9 cellular contexts compared by ENCODE assay signal in genomic region chr21:44294391-44295162, GRCh38. TPM values are rescaled to one million over a fixed set of nuclear protein-coding genes. Genes with fewer than 3 reads are reported as not detected.
DNase-seq lines count a peak whose midpoint lies in the region; ATAC-seq and TF ChIP-seq lines count a peak whose summit lies in the region.
"Had no signal": no experiment of that assay in that cellular context is flagged by ENCODE, and none has a peak within 500 bp of the region (broad histone marks: within the 10 kb centered on the region; RNA-seq: fewer than 3 reads in every experiment).

No MANE protein-coding gene starts in this region.

- DNase-seq in HCEC 1CT (peak; percentile 12), NCI-H1694 (lab: John Stamatoyannopoulos, UW) (no peak)
- DNase-seq in activated CD8-positive, alpha-beta T cell treated with anti-CD3 and anti-CD28 coated beads for 36 hours: peak; percentile 64
- peak in 8 of 10 donors; percentile 16 to 63 (median 38) for DNase-seq in naive thymus-derived CD8-positive, alpha-beta T cell
- DNase-seq in stimulated activated CD4-positive, alpha-beta T cell treated with anti-CD3 and anti-CD28 coated beads, Interleukin-2, amount 100 ng/mL, for 24 hours: no peak

- CTCF ChIA-PET in activated CD8-positive, alpha-beta T cell treated with anti-CD3 and anti-CD28 coated beads for 36 hours (lab: Charles Lee): interaction anchor here (1.1 kb wide), 1 partner anchor 40 kb away, joined by 4 read pairs; no protein-coding TSS in a partner anchor

- no peak overlapping the region for H3K27ac Mint-ChIP-seq in activated CD8-positive, alpha-beta T cell treated with anti-CD3 and anti-CD28 coated beads for 36 hours
- peak overlapping the region in 5 of 10 donors; percentile 16 to 75 (median 56) for H3K27ac Mint-ChIP-seq in naive thymus-derived CD8-positive, alpha-beta T cell
- H3K27ac Mint-ChIP-seq: nephron had no signal

- no peaks in the 10 kb centered on the region for H3K9me3 Mint-ChIP-seq in activated CD8-positive, alpha-beta T cell treated with anti-CD3 and anti-CD28 coated beads for 36 hours
- no peaks in the 10 kb centered on the region for H3K9me3 Mint-ChIP-seq in naive thymus-derived CD8-positive, alpha-beta T cell
- H3K9me3 Mint-ChIP-seq: activated naive CD4-positive, alpha-beta T cell treated with anti-CD3 and anti-CD28 coated beads, Interleukin-2, amount 10 ng/mL, durations not matched to agents 7 days and 5 days; nephron had no signal

- peaks cover 3% of the 10 kb centered on the region for H3K36me3 Mint-ChIP-seq in activated CD8-positive, alpha-beta T cell treated with anti-CD3 and anti-CD28 coated beads for 36 hours (ENCODE audit: low read depth)
- no peaks in the 10 kb centered on the region for H3K36me3 Mint-ChIP-seq in naive thymus-derived CD8-positive, alpha-beta T cell
- H3K36me3 Mint-ChIP-seq: activated naive CD4-positive, alpha-beta T cell treated with anti-CD3 and anti-CD28 coated beads, Interleukin-2, amount 10 ng/mL, durations not matched to agents 7 days and 5 days had no signal

- intact Hi-C loops in activated CD8-positive, alpha-beta T cell treated with anti-CD3 and anti-CD28 coated beads for 36 hours (cut with micrococcal nuclease): no loop called here

- TF ChIP-seq CTCF in activated CD8-positive, alpha-beta T cell treated with anti-CD3 and anti-CD28 coated beads for 36 hours (IDR thresholded peaks at IDR 0.05): no peak

- H3K4me3 Mint-ChIP-seq in activated CD8-positive, alpha-beta T cell treated with anti-CD3 and anti-CD28 coated beads for 36 hours: no peak overlapping the region
- H3K4me3 Mint-ChIP-seq in naive thymus-derived CD8-positive, alpha-beta T cell: peak overlapping the region in 4 of 10 donors; percentile 29 to 54 (median 40)
- H3K4me3 Mint-ChIP-seq: activated naive CD4-positive, alpha-beta T cell treated with anti-CD3 and anti-CD28 coated beads, Interleukin-2, amount 10 ng/mL, durations not matched to agents 7 days and 5 days; nephron had no signal

- peaks cover 27% of the 10 kb centered on the region for H3K4me1 Mint-ChIP-seq in activated CD8-positive, alpha-beta T cell treated with anti-CD3 and anti-CD28 coated beads for 36 hours (ENCODE audit: low read depth)
- H3K4me1 Mint-ChIP-seq in naive thymus-derived CD8-positive, alpha-beta T cell: peaks cover 15 to 58% (median 38%) of the 10 kb centered on the region in 4 donors

- no peaks in the 10 kb centered on the region for H3K27me3 Mint-ChIP-seq in activated CD8-positive, alpha-beta T cell treated with anti-CD3 and anti-CD28 coated beads for 36 hours
- no peaks in the 10 kb centered on the region for H3K27me3 Mint-ChIP-seq in naive thymus-derived CD8-positive, alpha-beta T cell

- ATAC-seq in activated CD8-positive, alpha-beta T cell treated with anti-CD3 and anti-CD28 coated beads for 36 hours: no peak
- peak in 1 of 2 donors; percentile 17 for ATAC-seq in naive thymus-derived CD8-positive, alpha-beta T cell
- no peak for ATAC-seq in HG03095 (IDR thresholded peaks at IDR 0.05; ENCODE audit: unreplicated experiment)

- POLR2A ChIA-PET in activated CD8-positive, alpha-beta T cell treated with anti-CD3 and anti-CD28 coated beads for 36 hours (lab: Charles Lee): no interaction called here
- POLR2A ChIA-PET in naive thymus-derived CD8-positive, alpha-beta T cell (lab: Charles Lee): interaction anchor here (0.7 to 2.0 kb wide), 3 partner anchors 8 to 275 kb away, joined by 4 to 6 read pairs (median 5); partner anchors contain the start of gene CFAP410

RNA-seq across cellular contexts. Expression of gene PFKL, which starts 5.3 kb away (rescaled TPM):
- total RNA-seq in activated CD8-positive, alpha-beta T cell treated with anti-CD3 and anti-CD28 coated beads for 36 hours: 100 to 1,000 TPM; 188 to 200 TPM
- total RNA-seq in naive thymus-derived CD8-positive, alpha-beta T cell: 100 to 1,000 TPM; 115 to 125 TPM
- polyA plus RNA-seq in naive thymus-derived CD8-positive, alpha-beta T cell: 10 to 100 TPM; 63.2 to 79.5 (median 63.9) TPM

RNA-seq across cellular contexts. Expression of gene AIRE, which starts 8.9 kb away (rescaled TPM):
- total RNA-seq in activated CD8-positive, alpha-beta T cell treated with anti-CD3 and anti-CD28 coated beads for 36 hours: not detected
- total RNA-seq in naive thymus-derived CD8-positive, alpha-beta T cell: not detected
- polyA plus RNA-seq in naive thymus-derived CD8-positive, alpha-beta T cell: under 1 TPM; 0.13 to 0.42 (median 0.16) TPM
- total RNA-seq: fibroblast of villous mesenchyme had no signal

RNA-seq across cellular contexts. Expression of gene DNMT3L, which starts 32.9 kb away (rescaled TPM):
- not detected for total RNA-seq in activated CD8-positive, alpha-beta T cell treated with anti-CD3 and anti-CD28 coated beads for 36 hours
- not detected for total RNA-seq in naive thymus-derived CD8-positive, alpha-beta T cell
- not detected for polyA plus RNA-seq in naive thymus-derived CD8-positive, alpha-beta T cell
- total RNA-seq: fibroblast of villous mesenchyme had no signal

RNA-seq across cellular contexts. Expression of gene CFAP410, which starts 44.6 kb away (rescaled TPM):
- 10 to 100 TPM; 17.2 TPM for total RNA-seq in activated CD8-positive, alpha-beta T cell treated with anti-CD3 and anti-CD28 coated beads for 36 hours
- 10 to 100 TPM; 59.0 to 60.2 TPM for total RNA-seq in naive thymus-derived CD8-positive, alpha-beta T cell
- 10 to 100 TPM; 23.2 to 40.6 (median 29.1) TPM for polyA plus RNA-seq in naive thymus-derived CD8-positive, alpha-beta T cell

RNA-seq across cellular contexts. Expression of gene ICOSLG, which starts 53.8 kb away (rescaled TPM):
- total RNA-seq in activated CD8-positive, alpha-beta T cell treated with anti-CD3 and anti-CD28 coated beads for 36 hours: 1 to 10 TPM; 5.4 to 5.9 TPM
- 1 to 10 TPM; 5.4 to 5.8 TPM for total RNA-seq in naive thymus-derived CD8-positive, alpha-beta T cell
- 1 to 10 TPM in 1 of 3 donors, under 1 TPM in 2; 0.19 to 1.7 (median 0.49) TPM for polyA plus RNA-seq in naive thymus-derived CD8-positive, alpha-beta T cell

Comparison
In these comparisons a context has a peak if more than half of its experiments do, and no peak if none do; other contexts are left out.
1. DNase-seq: peak in HCEC 1CT (single experiment), activated CD8-positive, alpha-beta T cell treated with anti-CD3 and anti-CD28 coated beads for 36 hours (single experiment) and naive thymus-derived CD8-positive, alpha-beta T cell (8 of 10); none in stimulated activated CD4-positive, alpha-beta T cell treated with anti-CD3 and anti-CD28 coated beads, Interleukin-2, amount 100 ng/mL, for 24 hours (0 of 2) and NCI-H1694 (single experiment).